ENCODE assay signal across 22 cellular contexts in the genomic region with DNA sequence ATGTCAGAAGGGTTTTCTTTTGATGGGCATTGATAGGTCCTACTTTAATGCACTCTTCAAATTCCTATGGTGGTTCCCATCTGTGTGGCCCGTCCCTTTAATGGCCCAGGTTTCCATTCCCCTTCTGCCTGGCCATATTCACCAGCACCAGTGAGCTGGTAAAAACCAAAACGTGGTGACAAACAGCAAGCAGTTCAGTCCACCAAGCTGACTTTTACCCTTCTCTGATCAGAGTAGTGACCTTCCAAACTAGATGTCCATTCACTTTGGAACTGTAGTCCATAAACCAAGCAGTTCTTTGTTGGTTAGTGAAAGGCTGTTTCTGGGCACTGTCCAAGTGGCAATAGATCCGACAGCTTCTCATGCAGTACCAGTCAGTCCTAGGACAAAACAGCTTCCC.
DNase-seq lines count a peak whose midpoint lies in the region; ATAC-seq, FAIRE-seq and TF ChIP-seq lines count a peak whose summit lies in the region.
"Had no signal": no experiment of that assay in that cellular context is flagged by ENCODE, and none has a peak within 500 bp of the region (broad histone marks: within the 10 kb centered on the region; RNA-seq: fewer than 3 reads in every experiment).

No MANE protein-coding gene starts in this region.

- POLR2A ChIA-PET in Caco-2 (lab: Charles Lee) (no interaction called here), WTC11 (lab: Charles Lee) (no interaction called here)
- POLR2A ChIA-PET in naive thymus-derived CD8-positive, alpha-beta T cell (lab: Charles Lee): no interaction called here

- BruUV-seq in Caco-2 (replicated peaks; lab: Mats Ljungman, UMichigan): no TSS peak

- H3K9me3 ChIP-seq in left ventricle myocardium inferior (replicated peaks) (no peaks in the 10 kb centered on the region), right atrium auricular region (peaks cover 0 to 18% of the 10 kb centered on the region in 2 donors), Caco-2 (no peaks in the 10 kb centered on the region), colonic mucosa (no peaks in the 10 kb centered on the region)

- H3K27me3 ChIP-seq in left ventricle myocardium inferior (ENCODE audit: low read depth) (no peaks in the 10 kb centered on the region), right atrium auricular region (no peaks in the 10 kb centered on the region), Caco-2 (replicated peaks; ENCODE audit: control insufficient read depth, insufficient read depth, low read length) (no peaks in the 10 kb centered on the region), bronchial epithelial cell (ENCODE audit: control insufficient read depth, insufficient read depth, low read length) (no peaks in the 10 kb centered on the region), colonic mucosa (no peaks in the 10 kb centered on the region)
- H3K27me3 ChIP-seq: BLaER1 had no signal

- H3K36me3 ChIP-seq in left ventricle myocardium inferior (peaks cover 31% of the 10 kb centered on the region), right atrium auricular region (no peaks in the 10 kb centered on the region), Caco-2 (ENCODE audit: control insufficient read depth, insufficient read depth, low read length) (no peaks in the 10 kb centered on the region; the same call in 1 of the 2 replicates), bronchial epithelial cell (ENCODE audit: control insufficient read depth, insufficient read depth, low read length) (no peaks in the 10 kb centered on the region), colonic mucosa (no peaks in the 10 kb centered on the region)

- TF ChIP-seq CTCF in left ventricle myocardium inferior (IDR thresholded peaks at IDR 0.05; ENCODE audit: borderline replicate concordance) (no peak), right atrium auricular region (IDR thresholded peaks at IDR 0.05) (no peak), Caco-2 (IDR thresholded peaks at IDR 0.05; ENCODE audit: insufficient read depth in 1 of 2, low read depth in 1 of 2, low read length in 1 of 2, severe bottlenecking in 1 of 2, unreplicated experiment in 1 of 2) (no peak), WTC11 (IDR thresholded peaks at IDR 0.05) (no peak), bronchial epithelial cell (IDR thresholded peaks at IDR 0.05; ENCODE audit: insufficient read depth, low read length, severe bottlenecking) (no peak), colonic mucosa (IDR thresholded peaks at IDR 0.05) (no peak)

- H3K4me1 ChIP-seq in left ventricle myocardium inferior (peaks cover 25% of the 10 kb centered on the region), right atrium auricular region (peaks cover 0 to 5% of the 10 kb centered on the region in 2 donors), Caco-2 (0 out of 2 replicates have a peak, but pooled peaks cover 4% of the 10 kb centered on the region), colonic mucosa (no peaks in the 10 kb centered on the region)
- H3K4me1 ChIP-seq: BLaER1 had no signal

- ATAC-seq in WTC11 (no peak), HG03095 (IDR thresholded peaks at IDR 0.05; ENCODE audit: unreplicated experiment) (no peak)
- no peak for ATAC-seq in naive thymus-derived CD8-positive, alpha-beta T cell
- ATAC-seq: CD8-positive, alpha-beta T cell; HCT116 had no signal

- intact Hi-C loops in left ventricle myocardium inferior (cut with micrococcal nuclease) (no loop called here), Caco-2 (cut with micrococcal nuclease; ENCODE audit: unreplicated experiment) (no loop called here), colonic mucosa (cut with DNase I) (no loop called here)

- H3K27ac Mint-ChIP-seq in Caco-2 (ENCODE audit: unreplicated experiment) (peak overlapping the region; percentile 79), WTC11 (no peak overlapping the region)
- H3K27ac Mint-ChIP-seq in naive thymus-derived CD8-positive, alpha-beta T cell: no peak overlapping the region
- H3K27ac Mint-ChIP-seq: B cell; CD8-positive, alpha-beta T cell had no signal

- no peaks in the 10 kb centered on the region for H3K27me3 Mint-ChIP-seq in Caco-2 (ENCODE audit: insufficient read depth, unreplicated experiment)
- no peaks in the 10 kb centered on the region for H3K27me3 Mint-ChIP-seq in WTC11 (ENCODE audit: low read depth)
- no peaks in the 10 kb centered on the region for H3K27me3 Mint-ChIP-seq in naive thymus-derived CD8-positive, alpha-beta T cell
- H3K27me3 Mint-ChIP-seq: B cell; CD4-positive, CD25-positive, alpha-beta regulatory T cell had no signal

- H3K4me3 ChIP-seq in left ventricle myocardium inferior: no peak overlapping the region
- H3K4me3 ChIP-seq in right atrium auricular region: no peak overlapping the region
- no peak overlapping the region for H3K4me3 ChIP-seq in Caco-2 (ENCODE audit: low read depth, low read length)
- no peak overlapping the region for H3K4me3 ChIP-seq in bronchial epithelial cell (ENCODE audit: low read depth, low read length)
- H3K4me3 ChIP-seq in colonic mucosa: no peak overlapping the region
- H3K4me3 ChIP-seq: BLaER1 had no signal

- DNase-seq in left ventricle myocardium inferior (no peak), right atrium auricular region (ENCODE audit: low spot score) (no peak), Caco-2 (no peak), WTC11 (ENCODE audit: low spot score) (no peak), bronchial epithelial cell (ENCODE audit: low read depth) (no peak), colonic mucosa (no peak)
- no peak for DNase-seq in naive thymus-derived CD8-positive, alpha-beta T cell
- DNase-seq: CD4-positive, CD25-positive, alpha-beta regulatory T cell; CD8-positive, alpha-beta T cell; DMS79 treated with DMSO at 0.1 percent for 48 hours; GF-D8; GOT3; H9 had no signal

- H3K4me1 Mint-ChIP-seq in Caco-2 (ENCODE audit: low read depth, unreplicated experiment): peaks cover 33% of the 10 kb centered on the region
- peaks cover 31% of the 10 kb centered on the region for H3K4me1 Mint-ChIP-seq in WTC11
- no peaks in the 10 kb centered on the region for H3K4me1 Mint-ChIP-seq in naive thymus-derived CD8-positive, alpha-beta T cell
- H3K4me1 Mint-ChIP-seq: B cell; CD4-positive, CD25-positive, alpha-beta regulatory T cell had no signal

- H3K9ac ChIP-seq in colonic mucosa (ENCODE audit: low read depth in 2 of 2, low read length in 2 of 2): no peak overlapping the region
- H3K9ac ChIP-seq: BLaER1 had no signal

- CTCF ChIA-PET in Caco-2 (lab: Charles Lee): interaction anchor here (1.4 kb wide), 1 partner anchor 10 kb away, joined by 9 read pairs; no protein-coding TSS in a partner anchor
- CTCF ChIA-PET in WTC11 (lab: Charles Lee): interaction anchor here (0.6 to 2.6 kb wide), 3 partner anchors 9 to 1572 kb away, joined by 3 to 21 read pairs (median 6); no protein-coding TSS in a partner anchor

- H3K36me3 Mint-ChIP-seq in Caco-2 (ENCODE audit: insufficient read depth, unreplicated experiment): peaks cover 95% of the 10 kb centered on the region
- H3K36me3 Mint-ChIP-seq in WTC11: peaks cover 21% of the 10 kb centered on the region
- H3K36me3 Mint-ChIP-seq in naive thymus-derived CD8-positive, alpha-beta T cell: peaks cover 36 to 61% (median 54%) of the 10 kb centered on the region in 3 donors

- peak overlapping the region; percentile 30 for H3K4me3 Mint-ChIP-seq in Caco-2 (ENCODE audit: unreplicated experiment)
- no peak overlapping the region for H3K4me3 Mint-ChIP-seq in WTC11
- no peak overlapping the region for H3K4me3 Mint-ChIP-seq in naive thymus-derived CD8-positive, alpha-beta T cell
- H3K4me3 Mint-ChIP-seq: B cell; CD4-positive, CD25-positive, alpha-beta regulatory T cell; CD8-positive, alpha-beta T cell; H9 had no signal

- peak; percentile 40 for FAIRE-seq in bronchial epithelial cell (lab: Jason Lieb, UNC)
- FAIRE-seq: A204.1, GM12891, GM18507 had no signal

- H3K9me3 Mint-ChIP-seq in Caco-2 (ENCODE audit: unreplicated experiment): peaks cover 30% of the 10 kb centered on the region
- H3K9me3 Mint-ChIP-seq in WTC11: peaks cover 19% of the 10 kb centered on the region
- peaks cover 9 to 22% (median 13%) of the 10 kb centered on the region in 9 donors for H3K9me3 Mint-ChIP-seq in naive thymus-derived CD8-positive, alpha-beta T cell

- H3K27ac ChIP-seq in left ventricle myocardium inferior (replicated peaks) (peak overlapping the region; percentile 32), right atrium auricular region (no peak overlapping the region), colonic mucosa (no peak overlapping the region)
- H3K27ac ChIP-seq: 22Rv1, BLaER1, C4-2B had no signal

TF ChIP-seq in WTC11, 78 proteins besides CTCF, POLR2A, EP300 and RAD21 (continues in another document):
- TF ChIP-seq NFYB (CRISPR knock-in tag; conservative IDR thresholded peaks at IDR 0.05; ENCODE audit: low read depth): no peak
- no peak for TF ChIP-seq ATF6 (CRISPR knock-in tag; IDR thresholded peaks at IDR 0.05)
- TF ChIP-seq, protein P1, sequence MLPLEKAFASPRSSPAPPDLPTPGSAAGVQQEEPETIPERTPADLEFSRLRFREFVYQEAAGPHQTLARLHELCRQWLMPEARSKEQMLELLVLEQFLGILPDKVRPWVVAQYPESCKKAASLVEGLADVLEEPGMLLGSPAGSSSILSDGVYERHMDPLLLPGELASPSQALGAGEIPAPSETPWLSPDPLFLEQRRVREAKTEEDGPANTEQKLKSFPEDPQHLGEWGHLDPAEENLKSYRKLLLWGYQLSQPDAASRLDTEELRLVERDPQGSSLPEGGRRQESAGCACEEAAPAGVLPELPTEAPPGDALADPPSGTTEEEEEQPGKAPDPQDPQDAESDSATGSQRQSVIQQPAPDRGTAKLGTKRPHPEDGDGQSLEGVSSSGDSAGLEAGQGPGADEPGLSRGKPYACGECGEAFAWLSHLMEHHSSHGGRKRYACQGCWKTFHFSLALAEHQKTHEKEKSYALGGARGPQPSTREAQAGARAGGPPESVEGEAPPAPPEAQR (CRISPR knock-in tag; IDR thresholded peaks at IDR 0.05): no peak
